Comparison of ENCODE assay signal across 28 cellular contexts in genomic region chr4:77582716-77583115, GRCh38. TPM values are rescaled to one million over a fixed set of nuclear protein-coding genes. Genes with fewer than 3 reads are reported as not detected.
"Had no signal": no experiment of that assay in that cellular context is flagged by ENCODE, and none has a peak within 500 bp of the region (broad histone marks: within the 10 kb centered on the region; RNA-seq: fewer than 3 reads in every experiment).

No MANE protein-coding gene starts in this region.

- H3K4me1 ChIP-seq: lower lobe of right lung, vagina had no signal

- H3K27me3 ChIP-seq: body of pancreas, dorsolateral prefrontal cortex, hepatocyte, tibial nerve, vagina had no signal

- H3K36me3 ChIP-seq: lower lobe of right lung, tibial nerve, vagina had no signal

- H3K9me3 ChIP-seq: body of pancreas, lower lobe of right lung, tibial nerve, vagina had no signal

- H3K9me3 Mint-ChIP-seq: endodermal cell had no signal

- H3K4me3 ChIP-seq: body of pancreas, dorsolateral prefrontal cortex, hepatocyte, lower lobe of right lung, tibial nerve, vagina had no signal

- H3K27ac ChIP-seq: body of pancreas, hepatocyte, lower lobe of right lung, vagina had no signal

- ATAC-seq: body of pancreas, left colon, lower lobe of right lung had no signal

- H3K27ac Mint-ChIP-seq: activated CD4-positive, alpha-beta T cell treated with anti-CD3 and anti-CD28 coated beads, Interleukin-2, amount 10 ng/mL, durations not matched to agents 7 days and 5 days; endodermal cell had no signal

- H3K4me3 Mint-ChIP-seq: activated CD4-positive, alpha-beta T cell treated with anti-CD3 and anti-CD28 coated beads, Interleukin-2, amount 10 ng/mL, durations not matched to agents 7 days and 5 days; activated naive CD8-positive, alpha-beta T cell; endodermal cell; nephron had no signal

- H3K27me3 Mint-ChIP-seq: activated CD4-positive, alpha-beta T cell treated with anti-CD3 and anti-CD28 coated beads, Interleukin-2, amount 10 ng/mL, durations not matched to agents 7 days and 5 days had no signal

- H3K4me1 Mint-ChIP-seq: endodermal cell had no signal

- DNase-seq: activated CD4-positive, alpha-beta T cell treated with anti-CD3 and anti-CD28 coated beads, Interleukin-2, amount 10 ng/mL, durations not matched to agents 7 days and 5 days; activated CD4-positive, CD25-positive, alpha-beta regulatory T cell; activated CD8-positive, alpha-beta memory T cell treated with anti-CD3 and anti-CD28 coated beads for 24 hours; activated CD8-positive, alpha-beta memory T cell treated with anti-CD3 and anti-CD28 coated beads, Interleukin-2, amount 50 U/mL, for 48 hours; activated gamma-delta T cell; activated T-cell treated with anti-CD3 and anti-CD28 coated beads, Interleukin-2, amount 50 U/mL, for 48 hours; amygdala; body of pancreas; dorsolateral prefrontal cortex; endodermal cell; foreskin fibroblast; left colon; lower lobe of right lung; nucleus accumbens; stimulated activated CD4-positive, alpha-beta T cell treated with anti-CD3 and anti-CD28 coated beads, Interleukin-12 subunit alpha, Interleukin-12 subunit beta, amount 100 ng/mL, for 4 hours; stimulated activated CD4-positive, alpha-beta T cell treated with anti-CD3 and anti-CD28 coated beads, Interleukin-1b, Interleukin-23, amount 100 ng/mL, for 48 hours; stimulated activated CD8-positive, alpha-beta memory T cell treated with anti-CD3 and anti-CD28 coated beads, Interleukin-4, amount 100 ng/mL, for 48 hours; stimulated activated naive CD4-positive, alpha-beta T cell treated with Interleukin-2 at 50 U/mL for 16 hours; T1000 had no signal

RNA-seq across cellular contexts. Expression of gene CXCL13, which starts 22.9 kb away (rescaled TPM):
- total RNA-seq: activated CD4-positive, alpha-beta T cell treated with anti-CD3 and anti-CD28 coated beads, Interleukin-2, amount 10 ng/mL, durations not matched to agents 7 days and 5 days; body of pancreas; cardiac septum; endodermal cell; glomerular endothelial cell; lower lobe of right lung; mesenteric fat pad; T-helper 1 cell treated with Interleukin-12 subunit alpha and Interleukin-12 subunit beta and Interleukin-4 antibody, amounts not matched to agents 30 ng/mL and 1 ng/mL, for 36 hours; vagina had no signal
